Comparison of ENCODE assay signal across 13 cellular contexts in the genomic region with DNA sequence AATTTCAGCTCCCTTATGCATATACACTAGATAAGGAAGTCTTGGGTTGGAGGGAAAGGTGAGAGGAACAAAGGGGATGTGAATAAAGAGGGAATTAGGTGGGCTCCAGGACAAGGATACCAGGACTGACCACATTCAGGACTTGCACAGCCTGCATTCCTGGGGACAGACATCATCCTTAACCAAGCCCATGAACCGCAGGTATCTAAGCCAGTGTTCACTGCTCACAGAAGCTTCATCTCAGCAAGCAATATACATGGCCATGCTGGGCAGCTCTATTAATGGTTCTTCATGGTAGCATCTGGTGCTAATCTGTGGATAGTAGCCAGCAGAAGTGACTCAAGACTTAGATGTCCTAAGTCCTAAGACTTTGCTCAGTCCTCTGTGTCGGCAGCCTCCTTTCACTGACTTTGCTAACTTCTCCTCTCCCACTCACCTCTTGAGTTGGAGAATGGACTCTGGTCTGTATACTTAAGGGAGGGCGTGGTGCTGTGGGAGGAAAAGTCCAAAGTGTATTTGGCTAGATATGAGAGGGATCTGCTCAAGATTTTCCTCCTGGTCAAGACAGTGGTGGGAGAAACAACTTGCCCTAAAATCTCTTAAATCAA.
"Had no signal": no experiment of that assay in that cellular context is flagged by ENCODE, and none has a peak within 500 bp of the region (broad histone marks: within the 10 kb centered on the region; RNA-seq: fewer than 3 reads in every experiment).

No MANE protein-coding gene starts in this region.

- H3K36me3 ChIP-seq: prostate gland, tibial artery had no signal

- H3K4me1 ChIP-seq: prostate gland, tibial artery had no signal

- ATAC-seq: sciatic nerve; stimulated activated memory B cell treated with anti-CD40 and anti-IgM and Interleukin-4, amounts not matched to agents 10 μg/mL and 1 μg/mL and 100 μg/mL, for 72 hours had no signal

- H3K27ac ChIP-seq: prostate gland, tibial artery had no signal

- H3K27me3 ChIP-seq: tibial artery had no signal

- DNase-seq: activated CD4-positive, CD25-positive, alpha-beta regulatory T cell treated with anti-CD3 and anti-CD28 coated beads, Interleukin-2, amount 50 U/mL, for 72 hours; activated naive CD8-positive, alpha-beta T cell treated with anti-CD3 and anti-CD28 coated beads, Interleukin-2, amount 10 ng/mL, durations not matched to agents 7 days and 5 days; effector CD8-positive, alpha-beta T cell; foreskin fibroblast; stimulated activated CD4-positive, alpha-beta T cell treated with anti-CD3 and anti-CD28 coated beads, Interleukin-2, amount 100 ng/mL, for 48 hours; T-helper 1 cell; T1000; tibial artery had no signal

- FAIRE-seq: endothelial cell of umbilical vein, keratinocyte had no signal

- H3K4me3 ChIP-seq: prostate gland, tibial artery had no signal

- H3K9me3 ChIP-seq: prostate gland, tibial artery had no signal
